In the genomic region with DNA sequence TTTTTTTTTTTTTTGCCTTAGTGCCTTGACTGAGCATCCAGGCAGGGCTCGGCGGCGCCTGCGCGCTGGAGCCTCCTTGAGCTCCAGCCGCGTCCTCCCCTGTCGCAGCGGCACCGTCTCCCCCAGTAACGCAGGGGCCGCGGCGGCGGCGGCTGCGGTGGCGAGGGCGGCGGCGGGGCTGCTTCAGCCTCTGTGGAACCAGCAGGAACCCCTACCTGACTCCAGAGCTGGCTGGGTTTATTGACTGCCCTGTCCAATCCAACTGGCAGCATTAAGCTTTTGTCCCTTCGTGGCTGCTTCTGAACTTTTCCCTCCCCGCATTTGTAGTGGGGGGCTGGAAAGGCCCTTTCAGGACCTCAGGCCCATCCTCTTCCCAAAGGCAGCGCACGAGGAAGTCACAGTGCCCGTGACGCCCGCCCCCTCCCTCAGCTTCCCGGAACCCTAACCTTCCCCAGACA, we compare ENCODE assay signal across 1 cellular context.
TF ChIP-seq lines count a peak whose summit lies in the region.

A gene with protein sequence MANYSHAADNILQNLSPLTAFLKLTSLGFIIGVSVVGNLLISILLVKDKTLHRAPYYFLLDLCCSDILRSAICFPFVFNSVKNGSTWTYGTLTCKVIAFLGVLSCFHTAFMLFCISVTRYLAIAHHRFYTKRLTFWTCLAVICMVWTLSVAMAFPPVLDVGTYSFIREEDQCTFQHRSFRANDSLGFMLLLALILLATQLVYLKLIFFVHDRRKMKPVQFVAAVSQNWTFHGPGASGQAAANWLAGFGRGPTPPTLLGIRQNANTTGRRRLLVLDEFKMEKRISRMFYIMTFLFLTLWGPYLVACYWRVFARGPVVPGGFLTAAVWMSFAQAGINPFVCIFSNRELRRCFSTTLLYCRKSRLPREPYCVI (minus strand): TSS at position 397 of the 458 bp plus-strand sequence. CDS start 2,106 bp downstream, outside the sequence.

TF ChIP-seq in SK-N-SH, 30 proteins besides CTCF, POLR2A, EP300 and RAD21 (continued from another document):
- TF ChIP-seq, protein P1, sequence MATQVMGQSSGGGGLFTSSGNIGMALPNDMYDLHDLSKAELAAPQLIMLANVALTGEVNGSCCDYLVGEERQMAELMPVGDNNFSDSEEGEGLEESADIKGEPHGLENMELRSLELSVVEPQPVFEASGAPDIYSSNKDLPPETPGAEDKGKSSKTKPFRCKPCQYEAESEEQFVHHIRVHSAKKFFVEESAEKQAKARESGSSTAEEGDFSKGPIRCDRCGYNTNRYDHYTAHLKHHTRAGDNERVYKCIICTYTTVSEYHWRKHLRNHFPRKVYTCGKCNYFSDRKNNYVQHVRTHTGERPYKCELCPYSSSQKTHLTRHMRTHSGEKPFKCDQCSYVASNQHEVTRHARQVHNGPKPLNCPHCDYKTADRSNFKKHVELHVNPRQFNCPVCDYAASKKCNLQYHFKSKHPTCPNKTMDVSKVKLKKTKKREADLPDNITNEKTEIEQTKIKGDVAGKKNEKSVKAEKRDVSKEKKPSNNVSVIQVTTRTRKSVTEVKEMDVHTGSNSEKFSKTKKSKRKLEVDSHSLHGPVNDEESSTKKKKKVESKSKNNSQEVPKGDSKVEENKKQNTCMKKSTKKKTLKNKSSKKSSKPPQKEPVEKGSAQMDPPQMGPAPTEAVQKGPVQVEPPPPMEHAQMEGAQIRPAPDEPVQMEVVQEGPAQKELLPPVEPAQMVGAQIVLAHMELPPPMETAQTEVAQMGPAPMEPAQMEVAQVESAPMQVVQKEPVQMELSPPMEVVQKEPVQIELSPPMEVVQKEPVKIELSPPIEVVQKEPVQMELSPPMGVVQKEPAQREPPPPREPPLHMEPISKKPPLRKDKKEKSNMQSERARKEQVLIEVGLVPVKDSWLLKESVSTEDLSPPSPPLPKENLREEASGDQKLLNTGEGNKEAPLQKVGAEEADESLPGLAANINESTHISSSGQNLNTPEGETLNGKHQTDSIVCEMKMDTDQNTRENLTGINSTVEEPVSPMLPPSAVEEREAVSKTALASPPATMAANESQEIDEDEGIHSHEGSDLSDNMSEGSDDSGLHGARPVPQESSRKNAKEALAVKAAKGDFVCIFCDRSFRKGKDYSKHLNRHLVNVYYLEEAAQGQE (IDR thresholded peaks at IDR 0.05; ENCODE audit: low read depth, low read length) = 0 out of 2 replicates have a peak, but pooled peaks have one; percentile 4
- TF ChIP-seq RCOR1 (IDR thresholded peaks at IDR 0.05; ENCODE audit: low read length) (no peak), TAF1 (IDR thresholded peaks at IDR 0.05; ENCODE audit: borderline replicate concordance, low read depth, low read length) (peak; percentile 68; the same call in 1 of the 2 replicates), NRF1 (IDR thresholded peaks at IDR 0.05; ENCODE audit: low read depth, low read length) (peak; percentile 76), GABPA (IDR thresholded peaks at IDR 0.05; ENCODE audit: low read depth) (no peak), MXI1 (IDR thresholded peaks at IDR 0.05; ENCODE audit: low read depth, low read length) (peak; percentile 80)
- TF ChIP-seq, protein P2, sequence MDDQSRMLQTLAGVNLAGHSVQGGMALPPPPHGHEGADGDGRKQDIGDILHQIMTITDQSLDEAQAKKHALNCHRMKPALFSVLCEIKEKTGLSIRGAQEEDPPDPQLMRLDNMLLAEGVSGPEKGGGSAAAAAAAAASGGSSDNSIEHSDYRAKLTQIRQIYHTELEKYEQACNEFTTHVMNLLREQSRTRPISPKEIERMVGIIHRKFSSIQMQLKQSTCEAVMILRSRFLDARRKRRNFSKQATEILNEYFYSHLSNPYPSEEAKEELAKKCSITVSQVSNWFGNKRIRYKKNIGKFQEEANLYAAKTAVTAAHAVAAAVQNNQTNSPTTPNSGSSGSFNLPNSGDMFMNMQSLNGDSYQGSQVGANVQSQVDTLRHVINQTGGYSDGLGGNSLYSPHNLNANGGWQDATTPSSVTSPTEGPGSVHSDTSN (IDR thresholded peaks at IDR 0.05) = no peak
